ENCODE assay signal across 9 cellular contexts in genomic region chr10:124649209-124649608, GRCh38.
DNase-seq lines count a peak whose midpoint lies in the region; ATAC-seq and TF ChIP-seq lines count a peak whose summit lies in the region.
"Had no signal": no experiment of that assay in that cellular context is flagged by ENCODE, and none has a peak within 500 bp of the region (broad histone marks: within the 10 kb centered on the region; RNA-seq: fewer than 3 reads in every experiment).

No MANE protein-coding gene starts in this region.

- H3K18ac ChIP-seq in neuronal stem cell (ENCODE audit: low read length): peak overlapping the region; percentile 4

- TF ChIP-seq POLR2A in Peyer's patch (IDR thresholded peaks at IDR 0.05): no peak

- no peak overlapping the region for H2BK120ac ChIP-seq in neuronal stem cell (ENCODE audit: low read depth, low read length)

- H3K27ac ChIP-seq in CD4-positive, CD25-positive, alpha-beta regulatory T cell (ENCODE audit: insufficient read depth, low read length, poor library complexity, severe bottlenecking): peak overlapping the region; percentile 81
- H3K27ac ChIP-seq in Peyer's patch: peak overlapping the region; percentile 76 to 87 (median 81)
- H3K27ac ChIP-seq in esophagus (ENCODE audit: low read depth in 2 of 2, low read length in 1 of 2): peak overlapping the region; percentile 79 to 86
- H3K27ac ChIP-seq in neuronal stem cell (replicated peaks; ENCODE audit: low read length): peak overlapping the region; percentile 33

- peak overlapping the region; percentile 12 for H3K23ac ChIP-seq in neuronal stem cell (ENCODE audit: low read depth, low read length, poor library complexity)

- H4K8ac ChIP-seq in neuronal stem cell (ENCODE audit: low read depth, low read length): no peak overlapping the region

- ATAC-seq in CD4-positive, CD25-positive, alpha-beta regulatory T cell (ENCODE audit: low read depth in 2 of 2): no peak
- no peak for ATAC-seq in GM21367 (IDR thresholded peaks at IDR 0.05; ENCODE audit: unreplicated experiment)
- no peak for ATAC-seq in GM21717 (IDR thresholded peaks at IDR 0.05; ENCODE audit: unreplicated experiment)

- peaks cover 15 to 97% (median 64%) of the 10 kb centered on the region in 4 donors for H3K4me1 Mint-ChIP-seq in CD4-positive, CD25-positive, alpha-beta regulatory T cell

- H3K36me3 ChIP-seq in CD4-positive, CD25-positive, alpha-beta regulatory T cell (ENCODE audit: control insufficient read depth, insufficient read depth, low read length): no peaks in the 10 kb centered on the region
- peaks cover 0 to 3% (median 0%) of the 10 kb centered on the region in 3 donors for H3K36me3 ChIP-seq in Peyer's patch
- H3K36me3 ChIP-seq in esophagus (ENCODE audit: control insufficient read depth in 2 of 2, insufficient read depth in 2 of 2, low read length in 1 of 2): no peaks in the 10 kb centered on the region
- H3K36me3 ChIP-seq in neuronal stem cell (replicated peaks in 1 of 2; ENCODE audit: control insufficient read depth in 2 of 2, insufficient read depth in 2 of 2, low read length in 2 of 2): peaks cover 0 to 13% of the 10 kb centered on the region in 2 donors

- H3K4me3 Mint-ChIP-seq in CD4-positive, CD25-positive, alpha-beta regulatory T cell: peak overlapping the region; percentile 58 to 80 (median 76)

- peaks cover 94% of the 10 kb centered on the region for H3K4me1 ChIP-seq in CD4-positive, CD25-positive, alpha-beta regulatory T cell (ENCODE audit: control insufficient read depth, insufficient read depth, low read length, poor library complexity, severe bottlenecking)
- H3K4me1 ChIP-seq in Peyer's patch: peaks cover 15 to 73% (median 65%) of the 10 kb centered on the region in 4 donors
- H3K4me1 ChIP-seq in esophagus (ENCODE audit: control insufficient read depth in 2 of 2, insufficient read depth in 2 of 2, low read length in 1 of 2): peaks cover 19 to 64% of the 10 kb centered on the region in 2 donors
- H3K4me1 ChIP-seq in neuronal stem cell (ENCODE audit: control insufficient read depth in 2 of 2, insufficient read depth in 1 of 2, low read depth in 1 of 2, low read length in 2 of 2): peaks cover 8 to 41% of the 10 kb centered on the region in 2 donors

- 25 to 40% methylated on average over 5 of the region's 5 CpGs for WGBS in esophagus, 2 donors
- WGBS in neuronal stem cell (ENCODE audit: extremely low coverage in 2 of 2, insufficient read length in 2 of 2, insufficient replicate concordance in 1 of 2), 2 donors: no CpG with 5 or more reads among the region's 5 CpGs

- H4K91ac ChIP-seq in neuronal stem cell (ENCODE audit: low read depth, low read length, poor library complexity): no peak overlapping the region

- H3K27me3 ChIP-seq in CD4-positive, CD25-positive, alpha-beta regulatory T cell (ENCODE audit: control insufficient read depth, insufficient read depth, low read length): no peaks in the 10 kb centered on the region
- H3K27me3 ChIP-seq in Peyer's patch (no peaks in the 10 kb centered on the region), esophagus (ENCODE audit: control insufficient read depth in 1 of 2, insufficient read depth in 2 of 2, low read length in 2 of 2) (no peaks in the 10 kb centered on the region), neuronal stem cell (ENCODE audit: control insufficient read depth in 3 of 3, insufficient read depth in 3 of 3, low read depth in 1 of 3, low read length in 3 of 3) (no peaks in the 10 kb centered on the region)

- H3K9ac ChIP-seq in neuronal stem cell (ENCODE audit: low read depth, low read length, poor library complexity): peak overlapping the region; percentile 34

- H3K79me1 ChIP-seq in neuronal stem cell (ENCODE audit: low read depth, low read length): peaks cover 13% of the 10 kb centered on the region

- no peak overlapping the region for H2BK15ac ChIP-seq in neuronal stem cell (ENCODE audit: low read length)

- H3K4me3 ChIP-seq in CD4-positive, CD25-positive, alpha-beta regulatory T cell (ENCODE audit: low read depth, low read length): peak overlapping the region; percentile 58
- H3K4me3 ChIP-seq in Peyer's patch (no peak overlapping the region), esophagus (ENCODE audit: low read depth in 1 of 2, low read length in 2 of 2) (no peak overlapping the region), neuronal stem cell (ENCODE audit: low read length in 2 of 2) (no peak overlapping the region)

- H3K14ac ChIP-seq in neuronal stem cell (ENCODE audit: low read length): no peak overlapping the region

- no peaks in the 10 kb centered on the region for H3K9me3 Mint-ChIP-seq in CD4-positive, CD25-positive, alpha-beta regulatory T cell
- H3K9me3 Mint-ChIP-seq: stimulated activated naive CD8-positive, alpha-beta T cell treated with anti-CD3 and anti-CD28 coated beads, Interleukin-15, Interleukin-2, amounts not matched to agents 100 ng/mL and 50 ng/mL, for 24 hours had no signal

- H3K36me3 Mint-ChIP-seq in CD4-positive, CD25-positive, alpha-beta regulatory T cell: peaks cover 8% of the 10 kb centered on the region

- no peak overlapping the region for H2AFZ ChIP-seq in neuronal stem cell (ENCODE audit: low read length)

- H3K9me3 ChIP-seq in CD4-positive, CD25-positive, alpha-beta regulatory T cell (ENCODE audit: control insufficient read depth in 2 of 2, low read length in 2 of 2): no peaks in the 10 kb centered on the region
- no peaks in the 10 kb centered on the region for H3K9me3 ChIP-seq in Peyer's patch
- H3K9me3 ChIP-seq in esophagus (ENCODE audit: control insufficient read depth in 2 of 2, insufficient read depth in 1 of 2, low read depth in 1 of 2, low read length in 1 of 2): no peaks in the 10 kb centered on the region
- H3K9me3 ChIP-seq in neuronal stem cell (replicated peaks in 1 of 2; ENCODE audit: control insufficient read depth in 2 of 2, insufficient read depth in 1 of 2, low read depth in 1 of 2, low read length in 2 of 2): no peaks in the 10 kb centered on the region

- DNase-seq in CD4-positive, CD25-positive, alpha-beta regulatory T cell: no peak
- DNase-seq in Peyer's patch (no peak), neuronal stem cell (ENCODE audit: low spot score) (no peak), GM10266 (ENCODE audit: extremely low spot score) (no peak), GM19240 (ENCODE audit: insufficient read length, low spot score) (no peak)

- peak overlapping the region; percentile 94 to 97 (median 96) for H3K27ac Mint-ChIP-seq in CD4-positive, CD25-positive, alpha-beta regulatory T cell

- no peak overlapping the region for H2AK5ac ChIP-seq in neuronal stem cell (ENCODE audit: low read depth, low read length)

- no peak overlapping the region for H3K4ac ChIP-seq in neuronal stem cell (ENCODE audit: low read length)

- H2BK5ac ChIP-seq in neuronal stem cell (ENCODE audit: low read length): no peak overlapping the region

- H3K4me2 ChIP-seq in neuronal stem cell (ENCODE audit: insufficient read depth, low read length, poor library complexity, severe bottlenecking): no peak overlapping the region

- no peaks in the 10 kb centered on the region for H3K27me3 Mint-ChIP-seq in CD4-positive, CD25-positive, alpha-beta regulatory T cell
- H3K27me3 Mint-ChIP-seq: stimulated activated naive CD8-positive, alpha-beta T cell treated with anti-CD3 and anti-CD28 coated beads, Interleukin-15, Interleukin-2, amounts not matched to agents 100 ng/mL and 50 ng/mL, for 24 hours had no signal

- TF ChIP-seq CTCF in Peyer's patch (IDR thresholded peaks at IDR 0.05) (no peak), GM10266 (IDR thresholded peaks at IDR 0.05; ENCODE audit: control insufficient read depth, insufficient read depth, low read depth, missing control alignments) (no peak)

- H2BK12ac ChIP-seq in neuronal stem cell (ENCODE audit: low read length): peak overlapping the region; percentile 68
